ENCODE assay signal across 22 cellular contexts in the genomic region with DNA sequence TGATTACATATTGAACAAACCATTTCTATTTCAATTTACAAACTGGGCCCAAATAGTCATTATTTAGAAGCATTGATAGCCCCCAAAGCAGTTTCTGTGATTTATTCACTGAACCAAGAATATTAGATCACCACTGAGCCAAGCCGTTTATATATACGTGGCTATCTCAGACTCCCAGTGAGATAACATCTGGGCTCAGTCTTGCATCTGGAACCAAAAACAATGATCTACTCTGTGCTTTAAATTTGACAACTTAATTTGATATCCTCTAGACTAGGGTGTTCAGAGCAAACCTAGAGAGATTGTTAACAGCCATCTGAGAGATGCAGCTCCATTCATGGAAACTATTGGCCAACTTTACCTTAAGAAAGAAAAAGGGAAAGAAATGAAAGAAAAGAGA. TPM values are rescaled to one million over a fixed set of nuclear protein-coding genes. Genes with fewer than 3 reads are reported as not detected.
DNase-seq lines count a peak whose midpoint lies in the region; ATAC-seq and TF ChIP-seq lines count a peak whose summit lies in the region.
"Had no signal": no experiment of that assay in that cellular context is flagged by ENCODE, and none has a peak within 500 bp of the region (broad histone marks: within the 10 kb centered on the region; RNA-seq: fewer than 3 reads in every experiment).

No MANE protein-coding gene starts in this region.

- H3K36me3 Mint-ChIP-seq in endothelial cell (ENCODE audit: low read depth, unreplicated experiment) (peaks cover 30% of the 10 kb centered on the region), nephron (ENCODE audit: low read depth) (peaks cover 42% of the 10 kb centered on the region), type B pancreatic cell (peaks cover 36% of the 10 kb centered on the region)
- H3K36me3 Mint-ChIP-seq: CD14-positive monocyte; CD4-positive, alpha-beta memory T cell; CD4-positive, CD25-positive, alpha-beta regulatory T cell; CD8-positive, alpha-beta memory T cell had no signal

- H3K9me2 ChIP-seq in SK-N-SH: no peaks in the 10 kb centered on the region

- CTCF ChIA-PET in SK-N-SH (lab: Yijun Ruan, JAX): interaction anchor here (0.7 to 1.5 kb wide), 3 partner anchors 11 to 206 kb away, joined by 3 read pairs; no protein-coding TSS in a partner anchor

- H3K27me3 ChIP-seq in SK-N-SH (ENCODE audit: insufficient read depth): no peaks in the 10 kb centered on the region
- no peaks in the 10 kb centered on the region for H3K27me3 ChIP-seq in right lobe of liver
- H3K27me3 ChIP-seq: BE2C, BLaER1 had no signal

- no peak overlapping the region for H3K4me2 ChIP-seq in SK-N-SH
- H3K4me2 ChIP-seq: BLaER1 had no signal

- H3F3A ChIP-seq in SK-N-SH (replicated peaks; ENCODE audit: insufficient read depth): no peaks in the 10 kb centered on the region

- H3K36me3 ChIP-seq in SK-N-SH (replicated peaks in 1 of 2; ENCODE audit: control insufficient read depth in 1 of 2, insufficient read depth in 2 of 2, low read length in 1 of 2) (peaks cover 0 to 27% of the 10 kb centered on the region in 2 experiments), right lobe of liver (peaks cover 0 to 22% (median 4%) of the 10 kb centered on the region in 4 donors)

- no peak overlapping the region for H2AFZ ChIP-seq in SK-N-SH (ENCODE audit: low read depth)

- H3K4me1 Mint-ChIP-seq in endothelial cell (ENCODE audit: unreplicated experiment) (peaks cover 10% of the 10 kb centered on the region), nephron (peaks cover 46% of the 10 kb centered on the region), type B pancreatic cell (ENCODE audit: unreplicated experiment) (peaks cover 33% of the 10 kb centered on the region)
- H3K4me1 Mint-ChIP-seq: CD14-positive monocyte; CD4-positive, alpha-beta memory T cell; CD4-positive, CD25-positive, alpha-beta regulatory T cell; CD8-positive, alpha-beta memory T cell had no signal

- DNase-seq in SK-N-SH (peak; percentile 46), endothelial cell (ENCODE audit: low spot score) (no peak), type B pancreatic cell (ENCODE audit: extremely low spot score, unreplicated experiment) (no peak), right lobe of liver (no peak), DMS 273 (lab: John Stamatoyannopoulos, UW; ENCODE audit: unreplicated experiment) (no peak)
- DNase-seq: ACHN; BE2C; CD4-positive, alpha-beta memory T cell; CD4-positive, CD25-positive, alpha-beta regulatory T cell; CD8-positive, alpha-beta memory T cell; COR-L47; DMS79 treated with DMSO at 0.1 percent for 48 hours; GF-D8 had no signal

- H3K27me3 Mint-ChIP-seq in endothelial cell (ENCODE audit: unreplicated experiment) (peaks cover 3% of the 10 kb centered on the region), nephron (ENCODE audit: low read depth) (no peaks in the 10 kb centered on the region), type B pancreatic cell (no peaks in the 10 kb centered on the region)

- POLR2A ChIA-PET in SK-N-SH (lab: Yijun Ruan, JAX): no interaction called here

- H3K9me3 ChIP-seq in SK-N-SH: no peaks in the 10 kb centered on the region
- no peaks in the 10 kb centered on the region for H3K9me3 ChIP-seq in right lobe of liver
- H3K9me3 ChIP-seq: BE2C, BLaER1 had no signal

- H3K79me2 ChIP-seq in SK-N-SH (ENCODE audit: insufficient read depth): no peaks in the 10 kb centered on the region

- TF ChIP-seq CTCF in SK-N-SH (IDR thresholded peaks at IDR 0.05): no peak
- no peak for TF ChIP-seq CTCF in endothelial cell (IDR thresholded peaks at IDR 0.05; ENCODE audit: unreplicated experiment)
- no peak for TF ChIP-seq CTCF in nephron (IDR thresholded peaks at IDR 0.05; ENCODE audit: unreplicated experiment in 3 of 3)
- TF ChIP-seq CTCF in type B pancreatic cell (conservative IDR thresholded peaks at IDR 0.05): no peak
- TF ChIP-seq CTCF in right lobe of liver (IDR thresholded peaks at IDR 0.05): no peak

- H3K4me1 ChIP-seq in SK-N-SH (ENCODE audit: control insufficient read depth in 1 of 2, insufficient read depth in 2 of 2, low read depth in 1 of 2, low read length in 1 of 2) (peaks cover 0 to 45% of the 10 kb centered on the region in 2 experiments; a peak in 2 of 4 replicates), right lobe of liver (no peaks in the 10 kb centered on the region)

- no peak overlapping the region for H3K4me3 ChIP-seq in SK-N-SH (ENCODE audit: low read depth in 2 of 2, low read length in 1 of 2)
- no peak overlapping the region for H3K4me3 ChIP-seq in right lobe of liver
- H3K4me3 ChIP-seq: BLaER1 had no signal

- H3K27ac Mint-ChIP-seq in endothelial cell (ENCODE audit: unreplicated experiment) (no peak overlapping the region), nephron (peak overlapping the region in 2 of 3 experiments; percentile 2 to 55), type B pancreatic cell (peak overlapping the region; percentile 7)
- H3K27ac Mint-ChIP-seq: CD14-positive monocyte; CD4-positive, CD25-positive, alpha-beta regulatory T cell; CD8-positive, alpha-beta memory T cell had no signal

- WGBS in SK-N-SH (ENCODE audit: low lambda C conversion rate): 56% methylated on average over 2 of the region's 2 CpGs
- 96% methylated on average over 2 of the region's 2 CpGs for WGBS in right lobe of liver (ENCODE audit: insufficient coverage, low coverage, low lambda C conversion rate, missing lambda C conversion rate)

- H3K27ac ChIP-seq in SK-N-SH (ENCODE audit: low read depth in 2 of 2, low read length in 1 of 2): peak overlapping the region in 1 of 2 experiments; percentile 71; a peak in 2 of 4 replicates
- no peak overlapping the region for H3K27ac ChIP-seq in right lobe of liver
- H3K27ac ChIP-seq: 22Rv1, BLaER1 had no signal

- H3K9me3 Mint-ChIP-seq in endothelial cell (ENCODE audit: unreplicated experiment) (no peaks in the 10 kb centered on the region), nephron (no peaks in the 10 kb centered on the region), type B pancreatic cell (no peaks in the 10 kb centered on the region)
- H3K9me3 Mint-ChIP-seq: CD4-positive, alpha-beta memory T cell; CD4-positive, CD25-positive, alpha-beta regulatory T cell; CD8-positive, alpha-beta memory T cell had no signal

- H3K4me3 Mint-ChIP-seq in endothelial cell (ENCODE audit: unreplicated experiment) (peak overlapping the region; percentile 12), nephron (no peak overlapping the region), type B pancreatic cell (no peak overlapping the region)
- H3K4me3 Mint-ChIP-seq: CD14-positive monocyte; CD4-positive, alpha-beta memory T cell; CD4-positive, CD25-positive, alpha-beta regulatory T cell; CD8-positive, alpha-beta memory T cell had no signal

- TF ChIP-seq RAD21 in SK-N-SH (IDR thresholded peaks at IDR 0.05; ENCODE audit: low read length): no peak

- no peak for ATAC-seq in SK-N-SH treated with all-trans-retinoic acid at 6 μM for 48 hours
- no peak for ATAC-seq in right lobe of liver
- no peak for ATAC-seq in GM18520 (IDR thresholded peaks at IDR 0.05; ENCODE audit: unreplicated experiment)

- intact Hi-C loops in right lobe of liver (cut with DNase I): no loop called here

- H3K9ac ChIP-seq in SK-N-SH: no peak overlapping the region
- H3K9ac ChIP-seq: BLaER1 had no signal

- TF ChIP-seq POLR2A in right lobe of liver (IDR thresholded peaks at IDR 0.05): no peak

- peak in 1 of 2 experiments; percentile 37; a peak in 1 of 4 replicates for TF ChIP-seq EP300 in SK-N-SH (IDR thresholded peaks at IDR 0.05; ENCODE audit: borderline replicate concordance in 1 of 2, low read depth in 1 of 2, low read length in 1 of 2)

- no peaks in the 10 kb centered on the region for H4K20me1 ChIP-seq in SK-N-SH (ENCODE audit: insufficient read depth)
- H4K20me1 ChIP-seq: BLaER1 had no signal

TF ChIP-seq in SK-N-SH, 30 proteins besides CTCF, POLR2A, EP300 and RAD21:
- TF ChIP-seq GATA2 (CRISPR knock-in tag; IDR thresholded peaks at IDR 0.05) (peak; percentile 88), RCOR1 (IDR thresholded peaks at IDR 0.05; ENCODE audit: low read length) (peak; percentile 26; the same call in 1 of the 2 replicates), FOXJ3 (CRISPR knock-in tag; IDR thresholded peaks at IDR 0.05) (0 out of 2 replicates have a peak, but pooled peaks have one; percentile 17), NRF1 (IDR thresholded peaks at IDR 0.05; ENCODE audit: low read depth, low read length) (no peak)
- TF ChIP-seq, protein P1, sequence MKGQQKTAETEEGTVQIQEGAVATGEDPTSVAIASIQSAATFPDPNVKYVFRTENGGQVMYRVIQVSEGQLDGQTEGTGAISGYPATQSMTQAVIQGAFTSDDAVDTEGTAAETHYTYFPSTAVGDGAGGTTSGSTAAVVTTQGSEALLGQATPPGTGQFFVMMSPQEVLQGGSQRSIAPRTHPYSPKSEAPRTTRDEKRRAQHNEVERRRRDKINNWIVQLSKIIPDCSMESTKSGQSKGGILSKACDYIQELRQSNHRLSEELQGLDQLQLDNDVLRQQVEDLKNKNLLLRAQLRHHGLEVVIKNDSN (IDR thresholded peaks at IDR 0.05; ENCODE audit: borderline replicate concordance, low read depth): no peak

TF ChIP-seq in SK-N-SH treated with all-trans-retinoic acid at 6 μM for 48 hours, 23 proteins besides CTCF, POLR2A, EP300 and RAD21 (continues in another document):
- no peak for TF ChIP-seq ZFP3 (CRISPR knock-in tag; IDR thresholded peaks at IDR 0.05)
- TF ChIP-seq POU6F1 (CRISPR knock-in tag; IDR thresholded peaks at IDR 0.05; ENCODE audit: borderline replicate concordance, low read depth): no peak
- TF ChIP-seq OSR1 (CRISPR knock-in tag; IDR thresholded peaks at IDR 0.05): no peak
- TF ChIP-seq RARB (CRISPR knock-in tag; IDR thresholded peaks at IDR 0.05): no peak
- no peak for TF ChIP-seq TCF4 (CRISPR knock-in tag; IDR thresholded peaks at IDR 0.05; ENCODE audit: borderline replicate concordance)
- no peak for TF ChIP-seq ESRRG (CRISPR knock-in tag; IDR thresholded peaks at IDR 0.05)

RNA-seq across cellular contexts. Expression of gene BTBD16, which starts 41.4 kb away (rescaled TPM):
- polyA plus RNA-seq in SK-N-SH (2012; rRNA removed): 0.03 TPM in 1 of 2 replicates, not detected in the other
- polyA plus RNA-seq in SK-N-SH (2012; cell fraction: cytosol; rRNA removed): 0.03 and 0.08 TPM in 2 replicates
- polyA plus RNA-seq in SK-N-SH (2012; cell fraction: nucleus; rRNA removed): 0.02 TPM in 1 of 2 replicates, not detected in the other
- total RNA-seq in endothelial cell (ENCODE audit: unreplicated experiment) (0.23 TPM), type B pancreatic cell (ENCODE audit: low replicate concordance) (0.29 and 0.46 TPM in 2 replicates), right lobe of liver (1 to 10 TPM in 5 of 6 experiments, under 1 TPM in 1; 0.98 to 3.0 (median 2.0) TPM)
- total RNA-seq: A172; A673; CD4-positive, alpha-beta memory T cell; CD4-positive, CD25-positive, alpha-beta regulatory T cell; CD8-positive, alpha-beta memory T cell had no signal
- polyA plus RNA-seq: AG04450; CD14-positive monocyte; CD8-positive, alpha-beta memory T cell had no signal
